ENCODE assay signal across 15 cellular contexts in the genomic region with DNA sequence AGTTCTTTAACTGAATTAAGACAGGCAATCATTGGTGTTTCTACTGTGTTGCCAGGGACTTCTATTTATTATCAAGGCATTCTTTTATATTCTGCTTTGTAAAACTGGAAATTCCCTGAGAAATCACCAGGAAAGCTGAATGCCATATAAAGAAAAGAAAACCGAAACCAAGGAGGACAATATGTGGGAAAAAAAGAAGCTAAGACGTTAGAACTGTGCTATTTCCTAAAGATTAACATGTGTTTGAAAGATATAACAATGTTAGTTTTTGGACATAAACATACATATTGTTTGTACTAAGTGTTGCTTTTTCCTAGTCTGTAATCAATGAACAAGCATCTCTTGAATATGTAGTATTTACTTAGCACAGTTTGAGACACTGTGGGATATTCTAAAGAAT. TPM values are rescaled to one million over a fixed set of nuclear protein-coding genes. Genes with fewer than 3 reads are reported as not detected.
DNase-seq lines count a peak whose midpoint lies in the region; ATAC-seq and TF ChIP-seq lines count a peak whose summit lies in the region.
"Had no signal": no experiment of that assay in that cellular context is flagged by ENCODE, and none has a peak within 500 bp of the region (broad histone marks: within the 10 kb centered on the region; RNA-seq: fewer than 3 reads in every experiment).

No MANE protein-coding gene starts in this region.

- no peaks in the 10 kb centered on the region for H3K79me1 ChIP-seq in trophoblast cell (ENCODE audit: low read length)

- H3K4me3 ChIP-seq in astrocyte of the spinal cord (ENCODE audit: low read depth, low read length) (no peak overlapping the region), trophoblast cell (ENCODE audit: low read depth, low read length) (no peak overlapping the region)
- H3K4me3 ChIP-seq: GM23338 had no signal

- H3K27ac ChIP-seq in trophoblast cell (ENCODE audit: low read depth, low read length) = no peak overlapping the region

- DNase-seq in Daoy (ENCODE audit: low read depth) (peak; percentile 37), astrocyte of the spinal cord (ENCODE audit: low read depth, low spot score) (peak; percentile 59), glomerular endothelial cell (ENCODE audit: extremely low read depth, low read depth, low spot score) (peak; percentile 37), pulmonary artery endothelial cell (ENCODE audit: low read depth, low spot score) (peak; percentile 40), Ammon's horn (ENCODE audit: low spot score) (no peak), HUDEP-2 (lab: John Stamatoyannopoulos, UW; ENCODE audit: unreplicated experiment in 76 of 76) (no peak), trophoblast cell (no peak)
- DNase-seq: activated CD8-positive, alpha-beta T cell treated with anti-CD3 and anti-CD28 coated beads for 36 hours; activated naive CD4-positive, alpha-beta T cell treated with Interleukin-2 at 50 U/mL for 16 hours; AML-193; DMS79 treated with DMSO at 0.1 percent for 48 hours; hypothalamus; MM.1S had no signal

- no peaks in the 10 kb centered on the region for H3K27me3 ChIP-seq in trophoblast cell (ENCODE audit: insufficient read depth, low read length)

- no peak overlapping the region for H3K4me2 ChIP-seq in trophoblast cell (ENCODE audit: low read length)
- H3K4me2 ChIP-seq: GM23338 had no signal

- H3K4me1 ChIP-seq in trophoblast cell (ENCODE audit: control insufficient read depth in 1 of 2, insufficient read depth in 2 of 2, low read length in 2 of 2) = no peaks in the 10 kb centered on the region

- H3K9me3 ChIP-seq in trophoblast cell (ENCODE audit: insufficient read depth, low read depth, low read length) = peaks cover 3% of the 10 kb centered on the region

- H3K36me3 ChIP-seq in trophoblast cell (ENCODE audit: control insufficient read depth in 1 of 2, insufficient read depth in 2 of 2, low read length in 2 of 2) = no peaks in the 10 kb centered on the region

- no peak overlapping the region for H4K91ac ChIP-seq in trophoblast cell (ENCODE audit: low read depth, low read length)

- H3K9ac ChIP-seq in trophoblast cell (ENCODE audit: low read length) = no peak overlapping the region

- no peak overlapping the region for H4K8ac ChIP-seq in trophoblast cell (ENCODE audit: low read depth, low read length)

- H2BK120ac ChIP-seq in trophoblast cell (ENCODE audit: insufficient read depth, low read length, poor library complexity) = no peak overlapping the region

- H3K23ac ChIP-seq in trophoblast cell (ENCODE audit: low read length) = no peak overlapping the region

- no peak overlapping the region for H2BK12ac ChIP-seq in trophoblast cell (ENCODE audit: low read length)

- no peak overlapping the region for H2BK5ac ChIP-seq in trophoblast cell (ENCODE audit: low read depth, low read length, poor library complexity)

- no peak overlapping the region for H3K14ac ChIP-seq in trophoblast cell (ENCODE audit: low read length)

- ATAC-seq in GM21447 (IDR thresholded peaks at IDR 0.05; ENCODE audit: unreplicated experiment) = no peak
- ATAC-seq: activated CD8-positive, alpha-beta T cell treated with anti-CD3 and anti-CD28 coated beads for 36 hours; GM23338 had no signal

- no CpG with 5 or more reads among the region's 2 CpGs for WGBS in trophoblast cell (ENCODE audit: extremely low coverage, insufficient coverage, insufficient read length)

- no peak overlapping the region for H3K18ac ChIP-seq in trophoblast cell (ENCODE audit: low read length)

- H4K12ac ChIP-seq in trophoblast cell (ENCODE audit: low read depth, low read length) = no peak overlapping the region

- H2AK5ac ChIP-seq in trophoblast cell (ENCODE audit: low read length) = no peak overlapping the region

- H2AFZ ChIP-seq in trophoblast cell (ENCODE audit: insufficient read depth, low read length, poor library complexity) = no peak overlapping the region
- H2AFZ ChIP-seq: GM23338 had no signal

- in situ Hi-C loops in astrocyte of the spinal cord (cut with HindIII; ENCODE audit: low sequenced_read_pairs) = no loop called here

- no peaks in the 10 kb centered on the region for H3K79me2 ChIP-seq in trophoblast cell (ENCODE audit: control insufficient read depth, insufficient read depth, low read length, poor library complexity)

- no peak for TF ChIP-seq CTCF in astrocyte of the spinal cord (IDR thresholded peaks at IDR 0.05; ENCODE audit: low read depth, low read length)

- no peak overlapping the region for H3K4ac ChIP-seq in trophoblast cell (ENCODE audit: low read depth, low read length)

RNA-seq across cellular contexts. Expression of gene EXTL2, which starts 47.2 kb away (rescaled TPM):
- total RNA-seq in Daoy (2014; rRNA removed; shearing (Covaris generic)) = 26.3 and 29.3 TPM in 2 replicates
- total RNA-seq in glomerular endothelial cell = 19.2 and 20.0 TPM in 2 replicates
- total RNA-seq in pulmonary artery endothelial cell = 27.8 and 27.9 TPM in 2 replicates
- polyA plus RNA-seq in trophoblast cell (2013) = 19.2 and 21.7 TPM in 2 replicates

RNA-seq across cellular contexts. Expression of gene SLC30A7, which starts 48.4 kb away (rescaled TPM):
- 69.5 and 70.4 TPM in 2 replicates for total RNA-seq in Daoy (2014; rRNA removed; shearing (Covaris generic))
- total RNA-seq in glomerular endothelial cell (34.3 and 36.1 TPM in 2 replicates), pulmonary artery endothelial cell (42.9 and 52.6 TPM in 2 replicates)
- polyA plus RNA-seq in trophoblast cell (2013) = 32.7 and 34.0 TPM in 2 replicates

Comparison
In these comparisons a context has a peak if more than half of its experiments do, and no peak if none do; other contexts are left out.
1. DNase-seq: peak in Daoy (single experiment), astrocyte of the spinal cord (single experiment), glomerular endothelial cell (single experiment) and pulmonary artery endothelial cell (single experiment); none in Ammon's horn (single experiment), HUDEP-2 (0 of 76) and trophoblast cell (0 of 2).